In the genomic region with DNA sequence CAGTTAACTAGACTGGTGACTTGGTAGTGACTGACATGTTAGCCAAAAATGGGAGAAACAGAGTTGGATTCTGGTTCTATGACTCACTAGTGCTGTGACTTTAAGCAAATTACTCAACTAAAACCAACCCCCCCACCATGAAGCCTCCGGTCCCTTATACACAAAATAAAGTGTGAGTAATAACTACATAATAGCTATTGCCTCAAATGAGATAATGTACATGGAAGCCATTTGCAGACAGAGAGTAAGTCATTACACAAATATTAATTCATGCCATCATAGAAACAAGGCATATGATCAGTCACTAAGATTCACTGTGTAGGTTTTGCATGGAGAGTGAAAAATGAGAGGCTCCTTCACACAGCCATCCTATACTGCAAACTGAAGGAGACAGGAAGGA, we compare ENCODE assay signal across 8 cellular contexts.
DNase-seq lines count a peak whose midpoint lies in the region; ATAC-seq and TF ChIP-seq lines count a peak whose summit lies in the region.

No MANE protein-coding gene starts in this region.

- H2AK5ac ChIP-seq in neuronal stem cell (ENCODE audit: low read depth, low read length), result no peak overlapping the region

- H3K9me3 Mint-ChIP-seq in activated naive CD4-positive, alpha-beta T cell treated with anti-CD3 and anti-CD28 coated beads, Interleukin-2, amount 10 ng/mL, durations not matched to agents 7 days and 5 days, result no peaks in the 10 kb centered on the region

- POLR2A ChIA-PET in AG04450 (lab: Yijun Ruan, JAX), result no interaction called here

- H3K4me3 Mint-ChIP-seq in activated naive CD4-positive, alpha-beta T cell treated with anti-CD3 and anti-CD28 coated beads, Interleukin-2, amount 10 ng/mL, durations not matched to agents 7 days and 5 days, result no peak overlapping the region

- H3K4me1 Mint-ChIP-seq in activated naive CD4-positive, alpha-beta T cell treated with anti-CD3 and anti-CD28 coated beads, Interleukin-2, amount 10 ng/mL, durations not matched to agents 7 days and 5 days, result peaks cover 31% of the 10 kb centered on the region

- H3K9me3 ChIP-seq in AG04450 (ENCODE audit: control insufficient read depth, insufficient read depth, low read length) (no peaks in the 10 kb centered on the region), neuronal stem cell (replicated peaks in 1 of 2; ENCODE audit: control insufficient read depth in 2 of 2, insufficient read depth in 1 of 2, low read depth in 1 of 2, low read length in 2 of 2) (no peaks in the 10 kb centered on the region)

- no CpG with 5 or more reads among the region's 1 CpG for WGBS in neuronal stem cell (ENCODE audit: extremely low coverage in 2 of 2, insufficient read length in 2 of 2, insufficient replicate concordance in 1 of 2), 2 donors

- H2BK15ac ChIP-seq in neuronal stem cell (ENCODE audit: low read length), result no peak overlapping the region

- no peak overlapping the region for H3K4me3 ChIP-seq in AG04450 (ENCODE audit: low read depth, low read length)
- H3K4me3 ChIP-seq in neuronal stem cell (ENCODE audit: low read length in 2 of 2), result no peak overlapping the region

- H3K9ac ChIP-seq in neuronal stem cell (ENCODE audit: low read depth, low read length, poor library complexity), result no peak overlapping the region

- no peak overlapping the region for H4K91ac ChIP-seq in neuronal stem cell (ENCODE audit: low read depth, low read length, poor library complexity)

- in situ Hi-C loops in G401 (cut with HindIII; ENCODE audit: low sequenced_read_pairs), result no loop called here

- no peak for ATAC-seq in GM21723 (IDR thresholded peaks at IDR 0.05; ENCODE audit: unreplicated experiment)

- CTCF ChIA-PET in AG04450 (lab: Charles Lee), result no interaction called here
- CTCF ChIA-PET in activated naive CD4-positive, alpha-beta T cell treated with anti-CD3 and anti-CD28 coated beads, Interleukin-2, amount 10 ng/mL, durations not matched to agents 7 days and 5 days (lab: Charles Lee), result interaction anchor here (1.7 kb wide), 1 partner anchor 9 kb away, joined by 5 read pairs; no protein-coding TSS in a partner anchor

- no peaks in the 10 kb centered on the region for H3K36me3 ChIP-seq in neuronal stem cell (replicated peaks in 1 of 2; ENCODE audit: control insufficient read depth in 2 of 2, insufficient read depth in 2 of 2, low read length in 2 of 2)

- peaks cover 0 to 4% of the 10 kb centered on the region in 2 donors for H3K4me1 ChIP-seq in neuronal stem cell (ENCODE audit: control insufficient read depth in 2 of 2, insufficient read depth in 1 of 2, low read depth in 1 of 2, low read length in 2 of 2)

- no peak overlapping the region for H4K8ac ChIP-seq in neuronal stem cell (ENCODE audit: low read depth, low read length)

- peaks cover 39% of the 10 kb centered on the region for H3K36me3 Mint-ChIP-seq in activated naive CD4-positive, alpha-beta T cell treated with anti-CD3 and anti-CD28 coated beads, Interleukin-2, amount 10 ng/mL, durations not matched to agents 7 days and 5 days

- H3K27ac ChIP-seq in AG04450 (ENCODE audit: low read depth, low read length), result peak overlapping the region; percentile 57
- H3K27ac ChIP-seq in neuronal stem cell (replicated peaks; ENCODE audit: low read length), result no peak overlapping the region

- intact Hi-C loops in posterior cingulate gyrus (cut with DNase I), result no loop called here

- H2BK120ac ChIP-seq in neuronal stem cell (ENCODE audit: low read depth, low read length), result no peak overlapping the region

- H2AFZ ChIP-seq in neuronal stem cell (ENCODE audit: low read length), result no peak overlapping the region

- H2BK12ac ChIP-seq in neuronal stem cell (ENCODE audit: low read length), result no peak overlapping the region

- no peaks in the 10 kb centered on the region for H3K27me3 ChIP-seq in AG04450 (ENCODE audit: control insufficient read depth, insufficient read depth, low read length)
- no peaks in the 10 kb centered on the region for H3K27me3 ChIP-seq in neuronal stem cell (ENCODE audit: control insufficient read depth in 3 of 3, insufficient read depth in 3 of 3, low read depth in 1 of 3, low read length in 3 of 3)

- no peak overlapping the region for H3K4me2 ChIP-seq in neuronal stem cell (ENCODE audit: insufficient read depth, low read length, poor library complexity, severe bottlenecking)

- H3K4ac ChIP-seq in neuronal stem cell (ENCODE audit: low read length), result no peak overlapping the region

- H3K23ac ChIP-seq in neuronal stem cell (ENCODE audit: low read depth, low read length, poor library complexity), result no peak overlapping the region

- peak overlapping the region; percentile 1 for H3K27ac Mint-ChIP-seq in activated naive CD4-positive, alpha-beta T cell treated with anti-CD3 and anti-CD28 coated beads, Interleukin-2, amount 10 ng/mL, durations not matched to agents 7 days and 5 days

- H3K79me1 ChIP-seq in neuronal stem cell (ENCODE audit: low read depth, low read length), result no peaks in the 10 kb centered on the region

- no peak for TF ChIP-seq CTCF in AG04450 (IDR thresholded peaks at IDR 0.05; ENCODE audit: low read depth, low read length)

- H3K14ac ChIP-seq in neuronal stem cell (ENCODE audit: low read length), result no peak overlapping the region

- H3K27me3 Mint-ChIP-seq in activated naive CD4-positive, alpha-beta T cell treated with anti-CD3 and anti-CD28 coated beads, Interleukin-2, amount 10 ng/mL, durations not matched to agents 7 days and 5 days, result no peaks in the 10 kb centered on the region

- peak; percentile 70 for DNase-seq in AG04450 (ENCODE audit: low read depth, low spot score)
- DNase-seq in H4 (ENCODE audit: low spot score), result peak; percentile 40
- DNase-seq in activated naive CD4-positive, alpha-beta T cell treated with anti-CD3 and anti-CD28 coated beads, Interleukin-2, amount 10 ng/mL, durations not matched to agents 7 days and 5 days, result no peak
- peak; percentile 42 for DNase-seq in hepatic stellate cell (ENCODE audit: low spot score)
- no peak for DNase-seq in neuronal stem cell (ENCODE audit: low spot score)
- no peak for DNase-seq in posterior cingulate gyrus
- no peak for DNase-seq in G401 (ENCODE audit: low spot score)

- no peak overlapping the region for H2BK5ac ChIP-seq in neuronal stem cell (ENCODE audit: low read length)

- no peak overlapping the region for H3K18ac ChIP-seq in neuronal stem cell (ENCODE audit: low read length)

Comparison
In these comparisons a context has a peak if more than half of its experiments do, and no peak if none do; other contexts are left out.
1. DNase-seq: peak in AG04450 (single experiment), H4 (single experiment) and hepatic stellate cell (single experiment); none in activated naive CD4-positive, alpha-beta T cell treated with anti-CD3 and anti-CD28 coated beads, Interleukin-2, amount 10 ng/mL, durations not matched to agents 7 days and 5 days (single experiment), neuronal stem cell (single experiment), posterior cingulate gyrus (0 of 10) and G401 (single experiment).